Comparison of ENCODE assay signal across 13 cellular contexts in the genomic region with DNA sequence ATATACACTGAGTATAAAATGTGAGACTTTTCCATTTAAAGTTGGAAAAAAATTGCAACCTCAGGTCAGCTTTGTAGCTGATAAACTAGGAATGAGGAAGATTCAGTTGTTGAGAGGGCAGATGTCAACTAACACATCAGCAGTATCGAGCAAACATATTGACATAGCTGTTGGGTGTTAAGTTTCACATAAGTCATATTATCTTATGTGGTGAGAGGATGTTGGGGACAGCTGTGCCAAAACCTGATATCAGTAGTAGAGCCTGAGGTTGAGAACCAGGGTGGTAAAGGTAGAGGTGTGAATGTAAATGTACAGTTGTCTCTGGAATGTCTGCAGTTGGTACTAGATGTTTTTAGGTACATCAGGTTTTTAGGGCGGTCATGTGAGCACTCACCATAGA. TPM values are rescaled to one million over a fixed set of nuclear protein-coding genes. Genes with fewer than 3 reads are reported as not detected.
A peak's percentile ranks its signal among the peaks of the same experiment; 100 is the strongest.
DNase-seq lines count a peak whose midpoint lies in the region; ATAC-seq and TF ChIP-seq lines count a peak whose summit lies in the region.
"Had no signal": no experiment of that assay in that cellular context is flagged by ENCODE, and none has a peak within 500 bp of the region (broad histone marks: within the 10 kb centered on the region; RNA-seq: fewer than 3 reads in every experiment).

No MANE protein-coding gene starts in this region.

- H3K27me3 ChIP-seq in left ventricle myocardium inferior (ENCODE audit: low read depth): no peaks in the 10 kb centered on the region
- H3K27me3 ChIP-seq: body of pancreas, pancreas had no signal

- H3K4me1 Mint-ChIP-seq in stimulated activated naive CD8-positive, alpha-beta T cell treated with anti-CD3 and anti-CD28 coated beads, Interleukin-15, amount 100 ng/mL, for 72 hours: peaks cover 59% of the 10 kb centered on the region

- DNase-seq in stimulated activated naive CD8-positive, alpha-beta T cell treated with anti-CD3 and anti-CD28 coated beads, Interleukin-15, amount 100 ng/mL, for 72 hours: no peak
- no peak for DNase-seq in stimulated activated naive CD8-positive, alpha-beta T cell treated with anti-CD3 and anti-CD28 coated beads, Interleukin-15, Interleukin-2, amounts not matched to agents 100 U/mL and 50 U/mL, for 24 hours
- DNase-seq in NCI-H510A (lab: John Stamatoyannopoulos, UW) (peak; percentile 78), left ventricle myocardium inferior (no peak), occipital lobe (lab: John Stamatoyannopoulos, UW) (no peak), foreskin melanocyte (no peak), AG08396 (ENCODE audit: low spot score) (no peak)
- no peak for DNase-seq in stimulated activated CD8-positive, alpha-beta memory T cell treated with anti-CD3 and anti-CD28 coated beads, Interleukin-4, amount 100 ng/mL, for 48 hours
- DNase-seq: activated CD4-positive, alpha-beta T cell treated with anti-CD3 and anti-CD28 coated beads for 4 hours; body of pancreas; pancreas; stimulated activated naive CD4-positive, alpha-beta T cell; SW 1271 had no signal

- H3K4me3 ChIP-seq in left ventricle myocardium inferior: no peak overlapping the region
- H3K4me3 ChIP-seq: body of pancreas, pancreas had no signal

- no peak overlapping the region for H3K4me3 Mint-ChIP-seq in stimulated activated naive CD8-positive, alpha-beta T cell treated with anti-CD3 and anti-CD28 coated beads, Interleukin-15, amount 100 ng/mL, for 72 hours

- peak; percentile 97 for ATAC-seq in stimulated activated naive CD8-positive, alpha-beta T cell treated with anti-CD3 and anti-CD28 coated beads, Interleukin-15, amount 100 ng/mL, for 72 hours
- no peak for ATAC-seq in stimulated activated naive CD8-positive, alpha-beta T cell treated with anti-CD3 and anti-CD28 coated beads, Interleukin-15, Interleukin-2, amounts not matched to agents 100 U/mL and 50 U/mL, for 24 hours
- ATAC-seq: body of pancreas had no signal

- H3K27ac Mint-ChIP-seq in stimulated activated naive CD8-positive, alpha-beta T cell treated with anti-CD3 and anti-CD28 coated beads, Interleukin-15, amount 100 ng/mL, for 72 hours: peak overlapping the region in 1 of 2 donors; percentile 9

- peaks cover 74% of the 10 kb centered on the region for H3K4me1 ChIP-seq in left ventricle myocardium inferior

- H3K27ac ChIP-seq in left ventricle myocardium inferior (replicated peaks): peak overlapping the region; percentile 75
- H3K27ac ChIP-seq: body of pancreas, pancreas had no signal

- no peak for TF ChIP-seq CTCF in left ventricle myocardium inferior (IDR thresholded peaks at IDR 0.05; ENCODE audit: borderline replicate concordance)

- H3K27me3 Mint-ChIP-seq in stimulated activated naive CD8-positive, alpha-beta T cell treated with anti-CD3 and anti-CD28 coated beads, Interleukin-15, amount 100 ng/mL, for 72 hours: no peaks in the 10 kb centered on the region

- H3K36me3 ChIP-seq in left ventricle myocardium inferior: peaks cover 9% of the 10 kb centered on the region
- H3K36me3 ChIP-seq: pancreas had no signal

- no peaks in the 10 kb centered on the region for H3K9me3 ChIP-seq in left ventricle myocardium inferior (replicated peaks)
- H3K9me3 ChIP-seq: body of pancreas, pancreas had no signal

- H3K9me3 Mint-ChIP-seq in stimulated activated naive CD8-positive, alpha-beta T cell treated with anti-CD3 and anti-CD28 coated beads, Interleukin-15, amount 100 ng/mL, for 72 hours: no peaks in the 10 kb centered on the region

- intact Hi-C loops in left ventricle myocardium inferior (cut with micrococcal nuclease): no loop called here

RNA-seq across cellular contexts. Expression of gene ZRANB1, which starts 5.0 kb away (rescaled TPM):
- total RNA-seq in left ventricle myocardium inferior (25.3 TPM), occipital lobe (78.6 TPM)
